ENCODE assay signal across 1 cellular context in genomic region chr1:226108935-226109828, GRCh38.
TF ChIP-seq lines count a peak whose summit lies in the region.

No MANE protein-coding gene starts in this region.

TF ChIP-seq in K562, 482 proteins besides CTCF, POLR2A, EP300 and RAD21 (continued from another document and continues in another):
- TF ChIP-seq ZNF77 (CRISPR knock-in tag; IDR thresholded peaks at IDR 0.05) (no peak), ZNF354B (CRISPR knock-in tag; IDR thresholded peaks at IDR 0.05) (no peak), SUPT5H (IDR thresholded peaks at IDR 0.05) (no peak), ZBTB11 (CRISPR knock-in tag; IDR thresholded peaks at IDR 0.05) (no peak), RFX7 (CRISPR knock-in tag; IDR thresholded peaks at IDR 0.05) (no peak), ZNF282 (CRISPR knock-in tag; IDR thresholded peaks at IDR 0.05) (peak; percentile 75; the same call in 1 of the 2 replicates), ARNT (IDR thresholded peaks at IDR 0.05) (no peak), MEF2D (tag; conservative IDR thresholded peaks at IDR 0.05; ENCODE audit: low read depth) (0 out of 2 replicates have a peak, but pooled peaks have one; percentile 33), HDAC1 (IDR thresholded peaks at IDR 0.05) (peak in 1 of 2 experiments; percentile 15; a peak in 2 of 4 replicates), DPF2 (IDR thresholded peaks at IDR 0.05) (no peak), ZNF785 (CRISPR knock-in tag; IDR thresholded peaks at IDR 0.05) (no peak), THAP12 (CRISPR knock-in tag; IDR thresholded peaks at IDR 0.05) (peak; percentile 44; the same call in 1 of the 2 replicates), ZNF584 (CRISPR knock-in tag; IDR thresholded peaks at IDR 0.05; ENCODE audit: low read depth) (no peak), SMAD3 (CRISPR knock-in tag; conservative IDR thresholded peaks at IDR 0.05) (no peak), NR4A1 (CRISPR knock-in tag; IDR thresholded peaks at IDR 0.05) (0 out of 2 replicates have a peak, but pooled peaks have one; percentile 29), NR4A1 (tag; IDR thresholded peaks at IDR 0.05) (no peak), ETV5 (CRISPR knock-in tag; IDR thresholded peaks at IDR 0.05; ENCODE audit: low read depth) (0 out of 2 replicates have a peak, but pooled peaks have one; percentile 19), HINFP (tag; conservative IDR thresholded peaks at IDR 0.05; ENCODE audit: low read depth) (no peak), NELFE (IDR thresholded peaks at IDR 0.05; ENCODE audit: insufficient read depth, insufficient read length) (no peak), NR0B1 (IDR thresholded peaks at IDR 0.05; ENCODE audit: partially characterized antibody) (no peak), ZNF239 (CRISPR knock-in tag; IDR thresholded peaks at IDR 0.05) (no peak), BRD4 (IDR thresholded peaks at IDR 0.05) (no peak), PKNOX1 (IDR thresholded peaks at IDR 0.05) (no peak), GABPA (tag; conservative IDR thresholded peaks at IDR 0.05; ENCODE audit: low read depth) (peak; percentile 55), NFE2L1 (tag; IDR thresholded peaks at IDR 0.05; ENCODE audit: borderline replicate concordance, low read depth) (no peak), THRB (CRISPR knock-in tag; conservative IDR thresholded peaks at IDR 0.05) (no peak), ZBTB33 (CRISPR knock-in tag; IDR thresholded peaks at IDR 0.05) (peak; percentile 82), SRF (CRISPR knock-in tag; IDR thresholded peaks at IDR 0.05) (no peak), ARHGAP35 (IDR thresholded peaks at IDR 0.05; ENCODE audit: partially characterized antibody) (no peak), CBFA2T3 (IDR thresholded peaks at IDR 0.05) (peak; percentile 45), L3MBTL2 (IDR thresholded peaks at IDR 0.05) (no peak), RBM14 (IDR thresholded peaks at IDR 0.05; ENCODE audit: borderline replicate concordance, insufficient read depth, low read depth, low read length) (no peak), RBM34 (IDR thresholded peaks at IDR 0.05; ENCODE audit: borderline replicate concordance, insufficient read depth, low read length) (no peak), MTA3 (IDR thresholded peaks at IDR 0.05; ENCODE audit: borderline replicate concordance) (no peak), ZNF431 (CRISPR knock-in tag; IDR thresholded peaks at IDR 0.05) (0 out of 2 replicates have a peak, but pooled peaks have one; percentile 43), SMARCE1 (IDR thresholded peaks at IDR 0.05) (no peak), NFATC3 (IDR thresholded peaks at IDR 0.05) (no peak), DDX20 (tag; IDR thresholded peaks at IDR 0.05; ENCODE audit: low read depth) (no peak), AFF1 (IDR thresholded peaks at IDR 0.05; ENCODE audit: low read depth in 1 of 2, partially characterized antibody in 2 of 2) (no peak), EHMT2 (IDR thresholded peaks at IDR 0.05) (no peak), ZNF347 (CRISPR knock-in tag; IDR thresholded peaks at IDR 0.05; ENCODE audit: low read depth) (no peak), ETV6 (IDR thresholded peaks at IDR 0.05; ENCODE audit: borderline replicate concordance in 1 of 2, low read depth in 2 of 2, low read length in 1 of 2) (no peak), ETV6 (CRISPR knock-in tag; IDR thresholded peaks at IDR 0.05; ENCODE audit: borderline replicate concordance) (no peak), BDP1 (IDR thresholded peaks at IDR 0.05; ENCODE audit: insufficient read depth, insufficient read length) (no peak), KDM1A (IDR thresholded peaks at IDR 0.05) (peak; percentile 77 to 82), E4F1 (CRISPR knock-in tag; IDR thresholded peaks at IDR 0.05; ENCODE audit: borderline replicate concordance) (no peak), KHSRP (IDR thresholded peaks at IDR 0.05) (no peak), C11orf30 (IDR thresholded peaks at IDR 0.05; ENCODE audit: low read depth) (no peak)
